ENCODE assay signal across 14 cellular contexts in the genomic region with DNA sequence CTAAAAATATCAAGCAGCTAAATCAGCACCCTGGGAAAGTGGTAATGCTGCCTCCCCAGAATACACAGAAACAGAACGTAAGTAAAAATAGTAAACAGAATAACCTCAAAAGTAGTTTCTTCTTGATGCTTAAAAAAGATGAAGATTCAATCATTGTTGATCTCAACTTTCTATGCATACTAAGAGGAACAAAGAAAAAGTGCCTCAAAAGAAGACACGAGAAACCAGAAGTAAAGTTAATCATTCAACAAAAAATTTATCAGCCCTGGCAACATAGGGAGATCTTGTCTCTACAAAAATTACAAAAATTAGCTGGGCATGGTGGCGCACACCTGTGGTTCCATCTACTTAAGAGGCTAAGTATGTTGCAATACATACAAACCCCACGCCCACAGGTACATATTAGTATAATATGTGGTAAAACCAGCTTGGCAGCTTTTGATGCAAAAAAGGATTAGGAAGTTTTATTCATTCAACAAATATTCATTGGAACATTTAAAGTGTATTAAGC.
A peak's percentile ranks its signal among the peaks of the same experiment; 100 is the strongest.
DNase-seq lines count a peak whose midpoint lies in the region; ATAC-seq and FAIRE-seq lines count a peak whose summit lies in the region.
"Had no signal": no experiment of that assay in that cellular context is flagged by ENCODE, and none has a peak within 500 bp of the region (broad histone marks: within the 10 kb centered on the region; RNA-seq: fewer than 3 reads in every experiment).

No MANE protein-coding gene starts in this region.

- WGBS in small intestine, 3 donors: 77 to 89% (median 85%) methylated on average over 4 of the region's 4 CpGs

- DNase-seq in left colon (no peak), ecto neural progenitor cell (ENCODE audit: low spot score) (no peak), NCI-H187 (lab: John Stamatoyannopoulos, UW) (no peak), KBM-7 (no peak), small intestine (no peak)
- DNase-seq: activated CD4-positive, alpha-beta T cell treated with anti-CD3 and anti-CD28 coated beads for 36 hours; activated naive CD8-positive, alpha-beta T cell treated with anti-CD3 and anti-CD28 coated beads for 36 hours; DMS153; HCEC 1CT; NCI-H1417 had no signal

- ATAC-seq in GM18909 (IDR thresholded peaks at IDR 0.05; ENCODE audit: poor library complexity, unreplicated experiment) (peak; percentile 88), GM21786 (IDR thresholded peaks at IDR 0.05; ENCODE audit: unreplicated experiment) (peak; percentile 78), HG03280 (IDR thresholded peaks at IDR 0.05; ENCODE audit: unreplicated experiment) (peak; percentile 70), left colon (peak; percentile 44)
- ATAC-seq: activated CD4-positive, alpha-beta T cell treated with anti-CD3 and anti-CD28 coated beads for 36 hours had no signal

- H3K36me3 ChIP-seq in small intestine (ENCODE audit: control insufficient read depth in 2 of 2, insufficient read depth in 2 of 2, low read length in 2 of 2): no peaks in the 10 kb centered on the region
- H3K36me3 ChIP-seq: suprapubic skin had no signal

- H3K9me3 ChIP-seq in small intestine (ENCODE audit: control insufficient read depth, low read depth): no peaks in the 10 kb centered on the region
- H3K9me3 ChIP-seq: suprapubic skin had no signal

- H3K4me3 ChIP-seq in small intestine (ENCODE audit: low read depth in 1 of 2, low read length in 2 of 2): no peak overlapping the region
- H3K4me3 ChIP-seq: suprapubic skin had no signal

- H3K27ac ChIP-seq in small intestine (ENCODE audit: low read depth in 1 of 2, low read length in 1 of 2): no peak overlapping the region
- H3K27ac ChIP-seq: suprapubic skin had no signal

- no peaks in the 10 kb centered on the region for H3K27me3 ChIP-seq in small intestine (ENCODE audit: control insufficient read depth in 2 of 2, insufficient read depth in 2 of 2, low read length in 2 of 2)
- H3K27me3 ChIP-seq: suprapubic skin had no signal

- no peak for FAIRE-seq in small intestine (lab: Jason Lieb, UNC)

- no peaks in the 10 kb centered on the region for H3K4me1 ChIP-seq in small intestine (ENCODE audit: control insufficient read depth in 2 of 2, insufficient read depth in 1 of 2, low read depth in 1 of 2, low read length in 1 of 2)
- H3K4me1 ChIP-seq: suprapubic skin had no signal

- intact Hi-C loops in left colon (cut with DNase I, micrococcal nuclease): no loop called here

- in situ Hi-C loops in KBM-7 (cut with MboI; ENCODE audit: low pct_unique_long_range_greater_than_20kb, low sequenced_read_pairs): no loop called here
